ENCODE assay signal across 25 cellular contexts in the genomic region with DNA sequence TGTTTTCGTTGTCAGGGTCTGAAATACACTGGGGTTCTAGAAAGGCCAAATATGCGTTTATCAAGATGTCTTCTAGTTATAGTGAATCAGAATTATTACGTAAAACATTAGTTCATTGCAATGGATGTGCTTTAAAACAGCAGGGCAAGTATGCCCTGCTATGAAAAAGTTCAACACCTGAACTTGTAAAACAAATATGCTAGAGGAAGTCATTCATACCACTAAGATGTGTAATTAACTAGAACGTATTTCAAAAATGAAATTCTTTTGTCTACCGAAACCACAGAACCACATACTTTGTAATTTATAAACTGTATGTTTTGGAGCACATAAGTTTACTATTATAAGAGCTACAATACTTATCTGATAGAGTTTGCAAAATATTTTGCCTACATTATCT.
"Had no signal": no experiment of that assay in that cellular context is flagged by ENCODE, and none has a peak within 500 bp of the region (broad histone marks: within the 10 kb centered on the region; RNA-seq: fewer than 3 reads in every experiment).

No MANE protein-coding gene starts in this region.

- DNase-seq: activated CD4-positive, alpha-beta T cell treated with anti-CD3 and anti-CD28 coated beads for 36 hours; activated CD4-positive, alpha-beta T cell treated with anti-CD3 and anti-CD28 coated beads, Interleukin-2, amount 50 U/mL, for 4 hours; activated CD8-positive, alpha-beta memory T cell treated with anti-CD3 and anti-CD28 coated beads, Interleukin-2, amount 50 U/mL, for 48 hours; activated effector memory CD4-positive, alpha-beta T cell treated with Interleukin-2 at 50 U/mL for 16 hours; activated naive CD4-positive, alpha-beta T cell treated with anti-CD3 and anti-CD28 coated beads for 36 hours; activated naive CD8-positive, alpha-beta T cell treated with anti-CD3 and anti-CD28 coated beads, Interleukin-2, amount 10 ng/mL, durations not matched to agents 7 days and 5 days; activated T-cell treated with anti-CD3 and anti-CD28 coated beads, Interleukin-2, amount 50 U/mL, for 4 hours; amygdala; body of pancreas; colonic mucosa; dorsolateral prefrontal cortex; foreskin melanocyte; immature natural killer cell; left ventricle myocardium superior; ovary; right cardiac atrium; stimulated activated CD4-positive, alpha-beta T cell treated with anti-CD3 and anti-CD28 coated beads, Interleukin-4, amount 100 ng/mL, for 24 hours; stimulated activated naive CD4-positive, alpha-beta T cell treated with Interleukin-2 at 50 U/mL for 16 hours; T1000 had no signal

- H3K4me1 ChIP-seq: body of pancreas, colonic mucosa, prostate gland had no signal

- ATAC-seq: activated CD4-positive, alpha-beta T cell treated with anti-CD3 and anti-CD28 coated beads for 36 hours; activated T-cell treated with anti-CD3 and anti-CD28 coated beads, Interleukin-2, amount 50 U/mL, for 4 hours; body of pancreas; left ventricle myocardium superior; natural killer cell treated with Interleukin-12 subunit alpha and Interleukin-12 subunit beta and Interleukin-15 and Interleukin-18, amount 100 ng/mL, for 72 hours; right cardiac atrium; WTC11 had no signal

- H3K27ac ChIP-seq: body of pancreas, colonic mucosa, dorsolateral prefrontal cortex, hepatocyte, neutrophil, ovary, prostate gland, thoracic aorta had no signal

- H3K79me2 ChIP-seq: hepatocyte had no signal

- H2AFZ ChIP-seq: hepatocyte had no signal

- H3K4me3 ChIP-seq: body of pancreas, colonic mucosa, dorsolateral prefrontal cortex, hepatocyte, ovary, prostate gland, thoracic aorta had no signal

- H3K9me3 ChIP-seq: body of pancreas, colonic mucosa, neutrophil, ovary, prostate gland, thoracic aorta had no signal

- H3K4me2 ChIP-seq: hepatocyte had no signal

- H3K27me3 ChIP-seq: body of pancreas, colonic mucosa, dorsolateral prefrontal cortex, neutrophil, ovary had no signal

- H3K36me3 ChIP-seq: colonic mucosa, neutrophil, ovary, prostate gland, thoracic aorta had no signal
